ENCODE assay signal across 14 cellular contexts in the genomic region with DNA sequence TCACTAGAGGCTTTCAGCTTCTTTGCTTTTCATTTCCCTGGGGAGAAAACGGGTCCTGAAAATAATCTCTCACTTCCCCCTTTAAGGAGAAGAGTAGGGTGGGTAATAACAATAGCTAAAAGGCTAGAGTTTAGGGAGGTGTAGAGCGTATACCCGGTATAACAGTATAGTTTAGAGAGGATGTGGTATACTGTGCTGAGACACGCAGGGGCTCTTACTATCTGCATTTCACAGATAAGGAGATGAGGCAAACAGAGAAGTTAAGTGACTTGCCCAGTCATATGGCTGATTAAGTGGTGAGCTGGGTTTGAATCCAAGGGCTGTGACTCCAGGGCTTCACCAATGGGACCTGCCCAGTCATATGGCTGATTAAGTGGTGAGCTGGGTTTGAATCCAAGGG. TPM values are rescaled to one million over a fixed set of nuclear protein-coding genes. Genes with fewer than 3 reads are reported as not detected.
DNase-seq lines count a peak whose midpoint lies in the region; ATAC-seq lines count a peak whose summit lies in the region.
"Had no signal": no experiment of that assay in that cellular context is flagged by ENCODE, and none has a peak within 500 bp of the region (broad histone marks: within the 10 kb centered on the region; RNA-seq: fewer than 3 reads in every experiment).

No MANE protein-coding gene starts in this region.

- no peaks in the 10 kb centered on the region for H4K20me1 ChIP-seq in BLaER1

- peak overlapping the region; percentile 93 for H3K4me2 ChIP-seq in BLaER1

- intact Hi-C loops in right cardiac atrium (cut with DNase I) = no loop called here

- H3K27ac ChIP-seq in BLaER1 (no peak overlapping the region), right cardiac atrium (ENCODE audit: low read length) (no peak overlapping the region)
- H3K27ac ChIP-seq: prostate gland, vagina had no signal

- H3K9ac ChIP-seq in BLaER1 = no peak overlapping the region

- in situ Hi-C loops in KBM-7 (cut with MboI; ENCODE audit: low pct_unique_long_range_greater_than_20kb, low sequenced_read_pairs) = no loop called here

- peak; percentile 18 for DNase-seq in GM19238 (ENCODE audit: insufficient read length, low spot score)
- peak; percentile 74 for DNase-seq in KBM-7
- DNase-seq in right cardiac atrium = no peak
- no peak for DNase-seq in nucleus accumbens (lab: John Stamatoyannopoulos, UW)
- DNase-seq in GM19240 (ENCODE audit: insufficient read length, low spot score) = no peak
- no peak for DNase-seq in HCEC 1CT
- DNase-seq: activated T-cell treated with anti-CD3 and anti-CD28 coated beads, Interleukin-2, amount 50 U/mL, for 48 hours; NCI-H1048; NCI-H748 treated with DMSO at 0.1 percent for 48 hours had no signal

- H3K4me1 ChIP-seq in BLaER1 (peaks cover 43% of the 10 kb centered on the region), right cardiac atrium (ENCODE audit: control insufficient read depth, insufficient read depth, low read length) (no peaks in the 10 kb centered on the region)
- H3K4me1 ChIP-seq: prostate gland, vagina had no signal

- peaks cover 23% of the 10 kb centered on the region for H3K9me3 ChIP-seq in BLaER1
- no peaks in the 10 kb centered on the region for H3K9me3 ChIP-seq in right cardiac atrium (ENCODE audit: control insufficient read depth, low read length)
- H3K9me3 ChIP-seq: prostate gland, vagina had no signal

- 68% methylated on average over 4 of the region's 4 CpGs for WGBS in right cardiac atrium

- peak; percentile 52 for ATAC-seq in HG02870 (IDR thresholded peaks at IDR 0.05; ENCODE audit: unreplicated experiment)
- no peak for ATAC-seq in right cardiac atrium

- H3K27me3 ChIP-seq in BLaER1 = no peaks in the 10 kb centered on the region
- H3K27me3 ChIP-seq in right cardiac atrium (ENCODE audit: control insufficient read depth, insufficient read depth) = no peaks in the 10 kb centered on the region
- H3K27me3 ChIP-seq: vagina had no signal

- no peaks in the 10 kb centered on the region for H3K36me3 ChIP-seq in BLaER1
- H3K36me3 ChIP-seq: prostate gland, vagina had no signal

- H3K4me3 ChIP-seq in BLaER1 (peak overlapping the region; percentile 55; the same call in 1 of the 2 replicates), right cardiac atrium (ENCODE audit: low read length) (no peak overlapping the region)
- H3K4me3 ChIP-seq: lung, prostate gland, vagina had no signal

RNA-seq across cellular contexts. Expression of a gene that starts 15.0 kb away (rescaled TPM):
- total RNA-seq in right cardiac atrium = 1 to 10 TPM; 1.1 to 1.4 (median 1.2) TPM
- 1.9 TPM for polyA plus RNA-seq in right cardiac atrium

RNA-seq across cellular contexts. Expression of a gene that starts 57.0 kb away (rescaled TPM):
- total RNA-seq in right cardiac atrium = 10 to 100 TPM; 31.0 to 42.9 (median 34.2) TPM
- 19.0 TPM for polyA plus RNA-seq in right cardiac atrium

Comparison
In these comparisons a context has a peak if more than half of its experiments do, and no peak if none do; other contexts are left out.
1. DNase-seq: peak in GM19238 (single experiment) and KBM-7 (single experiment); none in right cardiac atrium (0 of 3), nucleus accumbens (0 of 56), GM19240 (single experiment) and HCEC 1CT (single experiment).